8 cellular contexts compared by ENCODE assay signal in the genomic region with DNA sequence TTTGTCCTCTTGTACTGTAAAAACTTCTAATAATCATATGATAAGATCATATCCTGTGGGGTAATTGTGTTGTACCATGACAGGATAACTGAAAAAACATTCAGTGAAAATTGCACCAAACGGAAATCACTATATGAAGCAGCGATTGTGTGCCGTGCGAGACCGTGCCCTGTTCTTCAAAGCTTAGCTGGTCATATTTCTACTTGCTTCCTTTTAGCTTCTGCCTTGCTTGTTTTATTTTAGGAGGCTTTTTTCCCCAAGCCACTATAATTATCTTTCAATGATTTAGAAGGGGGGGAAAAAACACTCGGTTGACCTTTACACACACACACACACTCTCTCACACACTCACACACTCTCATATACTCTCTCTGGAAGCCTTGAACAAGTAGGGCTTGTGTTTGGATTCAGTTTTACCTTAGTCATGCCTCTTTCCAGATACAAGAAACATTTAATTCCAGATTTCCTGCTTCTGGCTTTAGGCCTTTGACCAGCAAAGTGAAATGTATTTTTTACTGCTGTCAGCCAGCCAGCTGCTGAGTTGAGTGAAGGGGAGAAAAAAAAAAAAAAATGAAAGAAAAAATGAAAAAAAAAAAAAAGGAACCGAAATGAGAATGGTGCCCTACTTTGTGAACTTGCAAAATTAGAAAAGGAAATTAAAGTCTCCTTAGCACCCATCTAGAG.
DNase-seq lines count a peak whose midpoint lies in the region; ATAC-seq and TF ChIP-seq lines count a peak whose summit lies in the region.

No MANE protein-coding gene starts in this region.

- ATAC-seq in HG03159 (IDR thresholded peaks at IDR 0.05; ENCODE audit: unreplicated experiment): peak; percentile 36
- peak; percentile 48 for ATAC-seq in activated B cell treated with CpG ODN at 0.5 μM for 24 hours (ENCODE audit: low read depth)

- H3K27me3 ChIP-seq in esophagus squamous epithelium: no peaks in the 10 kb centered on the region

- H3K9me3 Mint-ChIP-seq in activated B cell treated with CpG ODN at 0.5 μM for 24 hours: peaks cover 2% of the 10 kb centered on the region
- no peaks in the 10 kb centered on the region for H3K9me3 Mint-ChIP-seq in osteocyte (ENCODE audit: unreplicated experiment)

- H3K27me3 Mint-ChIP-seq in activated B cell treated with CpG ODN at 0.5 μM for 24 hours (no peaks in the 10 kb centered on the region), osteocyte (ENCODE audit: unreplicated experiment) (no peaks in the 10 kb centered on the region)

- intact Hi-C loops in activated B cell treated with CpG ODN at 0.5 μM for 24 hours (cut with micrococcal nuclease): loop anchor here (1.0 to 10.0 kb wide), 5 partner anchors 26 to 328 kb away; no protein-coding TSS in a partner anchor
- intact Hi-C loops in esophagus squamous epithelium (cut with DNase I): no loop called here
- intact Hi-C loops in posterior cingulate gyrus (cut with DNase I): no loop called here

- POLR2A ChIA-PET in activated B cell treated with CpG ODN at 0.5 μM for 24 hours (lab: Charles Lee): interaction anchor here (0.6 to 5.5 kb wide), 23 partner anchors 9 to 336 kb away, joined by 3 to 56 read pairs (median 4); a partner anchor contains a TSS

- peaks cover 48% of the 10 kb centered on the region for H3K36me3 Mint-ChIP-seq in activated B cell treated with CpG ODN at 0.5 μM for 24 hours (ENCODE audit: low read depth)
- H3K36me3 Mint-ChIP-seq in osteocyte (ENCODE audit: unreplicated experiment): peaks cover 30% of the 10 kb centered on the region

- H3K4me1 Mint-ChIP-seq in activated B cell treated with CpG ODN at 0.5 μM for 24 hours: peaks cover 86% of the 10 kb centered on the region
- peaks cover 73% of the 10 kb centered on the region for H3K4me1 Mint-ChIP-seq in osteocyte (ENCODE audit: unreplicated experiment)

- peaks cover 32 to 76% (median 45%) of the 10 kb centered on the region in 3 donors for H3K4me1 ChIP-seq in esophagus squamous epithelium

- H3K4me3 Mint-ChIP-seq in activated B cell treated with CpG ODN at 0.5 μM for 24 hours (peak overlapping the region; percentile 65), osteocyte (ENCODE audit: unreplicated experiment) (peak overlapping the region; percentile 20)

- peak overlapping the region; percentile 84 to 95 (median 91) for H3K27ac ChIP-seq in esophagus squamous epithelium

- H3K36me3 ChIP-seq in esophagus squamous epithelium: peaks cover 0 to 48% (median 7%) of the 10 kb centered on the region in 3 donors

- no peaks in the 10 kb centered on the region for H3K9me3 ChIP-seq in esophagus squamous epithelium

- TF ChIP-seq POLR2A in esophagus squamous epithelium (IDR thresholded peaks at IDR 0.05): peak in 1 of 4 donors; percentile 11

- H3K4me3 ChIP-seq in esophagus squamous epithelium: peak overlapping the region in 3 of 4 donors; percentile 4 to 45 (median 9)

- TF ChIP-seq CTCF in activated B cell treated with CpG ODN at 0.5 μM for 24 hours (IDR thresholded peaks at IDR 0.05): no peak
- no peak for TF ChIP-seq CTCF in esophagus squamous epithelium (IDR thresholded peaks at IDR 0.05)
- no peak for TF ChIP-seq CTCF in osteocyte (IDR thresholded peaks at IDR 0.05)

- WGBS in esophagus squamous epithelium, 2 donors: 4 to 8% methylated on average over 7 of the region's 7 CpGs

- CTCF ChIA-PET in activated B cell treated with CpG ODN at 0.5 μM for 24 hours (lab: Charles Lee): interaction anchor here (1.0 to 2.8 kb wide), 5 partner anchors 11 to 183 kb away, joined by 3 to 16 read pairs (median 6); no protein-coding TSS in a partner anchor

- DNase-seq in NCI-H510A treated with DMSO at 0.1 percent for 48 hours (lab: John Stamatoyannopoulos, UW) (peak; percentile 12), NCI-H510A (lab: John Stamatoyannopoulos, UW) (no peak), activated B cell treated with CpG ODN at 0.5 μM for 24 hours (no peak), esophagus squamous epithelium (lab: John Stamatoyannopoulos, UW) (no peak), osteocyte (ENCODE audit: extremely low spot score, unreplicated experiment) (no peak), germinal center (ENCODE audit: low spot score) (no peak), posterior cingulate gyrus (no peak)

- peak overlapping the region; percentile 96 for H3K27ac Mint-ChIP-seq in activated B cell treated with CpG ODN at 0.5 μM for 24 hours
- H3K27ac Mint-ChIP-seq in osteocyte (ENCODE audit: unreplicated experiment): peak overlapping the region; percentile 96
